In the genomic region with DNA sequence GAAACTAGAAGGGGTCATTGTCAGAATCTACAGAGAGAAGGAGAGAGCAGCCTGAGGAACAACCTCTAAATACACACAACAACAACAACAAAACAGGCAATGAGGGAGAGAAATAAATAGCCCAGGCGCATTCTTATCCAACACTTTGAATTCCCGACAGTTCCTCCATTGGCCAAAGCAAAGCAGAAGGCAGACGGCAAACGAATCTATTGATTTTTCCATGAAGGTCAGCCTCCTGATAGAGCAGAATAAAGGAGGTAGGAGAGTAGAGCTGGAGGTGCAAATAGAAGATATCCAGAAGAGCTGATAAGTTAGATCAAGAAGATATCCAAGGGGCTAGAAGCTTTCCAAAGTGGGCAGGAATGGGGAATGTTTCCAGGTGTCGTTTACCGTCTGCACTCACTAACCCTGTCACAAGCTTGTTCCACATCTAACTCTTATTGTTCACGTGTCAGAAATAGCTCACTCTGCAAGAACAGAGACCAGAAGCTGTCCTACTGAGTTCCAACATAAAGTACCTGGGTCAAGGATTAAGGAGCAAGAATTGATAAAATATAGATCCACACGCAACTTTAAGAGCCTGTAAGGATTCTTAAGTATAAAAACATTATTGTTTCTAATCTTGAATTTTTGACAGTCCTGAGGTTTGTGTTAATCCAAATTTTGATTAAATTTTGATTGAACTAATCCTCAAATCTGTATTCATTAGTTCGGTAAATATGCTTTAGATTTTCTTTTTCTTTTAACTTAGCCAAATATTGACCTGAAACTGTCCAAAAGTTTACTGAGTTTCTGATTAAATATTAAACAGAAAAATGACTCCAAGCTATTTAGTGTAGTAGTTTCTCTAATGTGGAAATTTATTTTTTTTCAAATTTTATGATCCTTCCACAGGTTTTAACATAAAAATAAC, we compare ENCODE assay signal across 17 cellular contexts. TPM values are rescaled to one million over a fixed set of nuclear protein-coding genes. Genes with fewer than 3 reads are reported as not detected.
DNase-seq lines count a peak whose midpoint lies in the region; ATAC-seq, FAIRE-seq and TF ChIP-seq lines count a peak whose summit lies in the region.
"Had no signal": no experiment of that assay in that cellular context is flagged by ENCODE, and none has a peak within 500 bp of the region (broad histone marks: within the 10 kb centered on the region; RNA-seq: fewer than 3 reads in every experiment).

No MANE protein-coding gene starts in this region.

- H3K27ac ChIP-seq in body of pancreas = no peak overlapping the region
- no peak overlapping the region for H3K27ac ChIP-seq in mesendoderm (ENCODE audit: low read depth, low read length)
- H3K27ac ChIP-seq in substantia nigra (ENCODE audit: low read depth, low read length, poor library complexity, severe bottlenecking) = peak overlapping the region; percentile 87
- H3K27ac ChIP-seq: BLaER1 had no signal

- H3K36me3 ChIP-seq in body of pancreas (replicated peaks in 1 of 2; ENCODE audit: insufficient read depth in 1 of 2, low read depth in 2 of 2) (no peaks in the 10 kb centered on the region), mesendoderm (ENCODE audit: control insufficient read depth, insufficient read depth, low read length) (no peaks in the 10 kb centered on the region)
- H3K36me3 ChIP-seq: BLaER1 had no signal

- H2AK5ac ChIP-seq in mesendoderm (ENCODE audit: low read length) = no peak overlapping the region

- no peak for TF ChIP-seq POLR2A in body of pancreas (IDR thresholded peaks at IDR 0.05)

- peak; percentile 47 for FAIRE-seq in frontal cortex (lab: Jason Lieb, UNC)
- FAIRE-seq: K562 had no signal

- H3K4ac ChIP-seq in mesendoderm (ENCODE audit: low read depth, low read length) = no peak overlapping the region

- no peak overlapping the region for H4K5ac ChIP-seq in mesendoderm (ENCODE audit: low read length)

- H3K9me3 ChIP-seq in body of pancreas = no peaks in the 10 kb centered on the region
- H3K9me3 ChIP-seq: BLaER1 had no signal

- WGBS in body of pancreas, 2 donors = 11 to 14% methylated on average over 9 of the region's 9 CpGs
- WGBS in mesendoderm (ENCODE audit: extremely low coverage, insufficient coverage, low lambda C conversion rate) = no CpG with 5 or more reads among the region's 9 CpGs

- H3K4me1 ChIP-seq in body of pancreas (peaks cover 21% of the 10 kb centered on the region), mesendoderm (ENCODE audit: control insufficient read depth, low read depth, low read length) (no peaks in the 10 kb centered on the region)
- H3K4me1 ChIP-seq: BLaER1 had no signal

- no peak overlapping the region for H4K8ac ChIP-seq in mesendoderm (ENCODE audit: low read depth, low read length)

- no peaks in the 10 kb centered on the region for H3K79me2 ChIP-seq in mesendoderm (ENCODE audit: control insufficient read depth, insufficient read depth, low read length)

- ATAC-seq in body of pancreas (peak; percentile 35), GM21576 (IDR thresholded peaks at IDR 0.05; ENCODE audit: unreplicated experiment) (no peak), GM18873 (IDR thresholded peaks at IDR 0.05; ENCODE audit: low FRiP score, unreplicated experiment) (no peak), GM18858 (IDR thresholded peaks at IDR 0.05; ENCODE audit: unreplicated experiment) (no peak)
- ATAC-seq: K562 had no signal

- no peak overlapping the region for H3K23ac ChIP-seq in mesendoderm (ENCODE audit: low read length)

- H2BK5ac ChIP-seq in mesendoderm (ENCODE audit: low read length) = no peak overlapping the region

- no peak overlapping the region for H3K9ac ChIP-seq in mesendoderm (ENCODE audit: low read length)
- H3K9ac ChIP-seq: BLaER1 had no signal

- H2BK120ac ChIP-seq in mesendoderm (ENCODE audit: low read depth, low read length) = no peak overlapping the region

- H3K56ac ChIP-seq in mesendoderm (ENCODE audit: low read length) = no peak overlapping the region

- H2BK15ac ChIP-seq in mesendoderm (replicated peaks; ENCODE audit: low read depth) = no peak overlapping the region

- no peaks in the 10 kb centered on the region for H3K27me3 ChIP-seq in body of pancreas
- no peaks in the 10 kb centered on the region for H3K27me3 ChIP-seq in mesendoderm (ENCODE audit: insufficient read depth, low read length, poor library complexity)
- H3K27me3 ChIP-seq: BLaER1 had no signal

- H3K18ac ChIP-seq in mesendoderm (ENCODE audit: low read length) = no peak overlapping the region

- intact Hi-C loops in body of pancreas (cut with DNase I) = no loop called here

- H3K4me3 ChIP-seq in body of pancreas (no peak overlapping the region), mesendoderm (ENCODE audit: low read length) (no peak overlapping the region)
- H3K4me3 ChIP-seq: BLaER1, K562 had no signal

- TF ChIP-seq CTCF in body of pancreas (IDR thresholded peaks at IDR 0.05) = no peak

- no peaks in the 10 kb centered on the region for H3K79me1 ChIP-seq in mesendoderm (ENCODE audit: low read length)

- H3K4me2 ChIP-seq in mesendoderm (ENCODE audit: low read length) = no peak overlapping the region
- H3K4me2 ChIP-seq: BLaER1 had no signal

- DNase-seq in body of pancreas = no peak
- no peak for DNase-seq in frontal cortex (ENCODE audit: low spot score in 2 of 2)
- peak; percentile 50 for DNase-seq in mesendoderm
- DNase-seq in substantia nigra (lab: John Stamatoyannopoulos, UW) = no peak
- DNase-seq: CD4-positive, alpha-beta memory T cell; GF-D8; GOT3; NCI-H1105 treated with DMSO at 0.1 percent for 48 hours; NCI-H187; NCI-H226; NCI-H524; SIG-M5 had no signal

RNA-seq across cellular contexts. Expression of gene PTN, which starts 45.7 kb away (rescaled TPM):
- total RNA-seq in body of pancreas (1 to 10 TPM; 1.6 to 5.7 TPM), frontal cortex (154 TPM)
- polyA plus RNA-seq in mesendoderm (2013, experiment 1 of 2) = 31.8 TPM
- polyA plus RNA-seq in mesendoderm (2013, experiment 2 of 2) = 31.3 TPM
- total RNA-seq: CD4-positive, alpha-beta memory T cell; K562 had no signal
- polyA plus RNA-seq: K562 had no signal

Comparison
In these comparisons a context has a peak if more than half of its experiments do, and no peak if none do; other contexts are left out.
1. RNA of gene PTN, which starts 45.7 kb away (total RNA-seq): 154 TPM in frontal cortex (single experiment); 1.6 to 5.7 TPM in body of pancreas; every median in the first group is over 10 times any median in the second.